ENCODE assay signal across 24 cellular contexts in genomic region chr2:96903318-96903717, GRCh38. TPM values are rescaled to one million over a fixed set of nuclear protein-coding genes. Genes with fewer than 3 reads are reported as not detected.
DNase-seq lines count a peak whose midpoint lies in the region; ATAC-seq and TF ChIP-seq lines count a peak whose summit lies in the region.
"Had no signal": no experiment of that assay in that cellular context is flagged by ENCODE, and none has a peak within 500 bp of the region (broad histone marks: within the 10 kb centered on the region; RNA-seq: fewer than 3 reads in every experiment).

No MANE protein-coding gene starts in this region.

- no peaks in the 10 kb centered on the region for H3K36me3 Mint-ChIP-seq in neural progenitor cell
- no peaks in the 10 kb centered on the region for H3K36me3 Mint-ChIP-seq in activated naive CD4-positive, alpha-beta T cell treated with anti-CD3 and anti-CD28 coated beads, Interleukin-2, amount 10 ng/mL, durations not matched to agents 7 days and 5 days
- H3K36me3 Mint-ChIP-seq: activated naive CD4-positive, alpha-beta T cell treated with anti-CD3 and anti-CD28 coated beads, Interleukin-2, amount 50 U/mL, for 72 hours; IgD-negative memory B cell; stimulated activated effector memory CD8-positive, alpha-beta T cell treated with anti-CD3 and anti-CD28 coated beads, Interleukin-12 subunit alpha, Interleukin-12 subunit beta, amount 100 ng/mL, for 72 hours had no signal

- TF ChIP-seq CTCF in SK-N-SH (IDR thresholded peaks at IDR 0.05) (no peak), ascending aorta (IDR thresholded peaks at IDR 0.05) (no peak), neural progenitor cell (IDR thresholded peaks at IDR 0.05) (no peak), lower leg skin (IDR thresholded peaks at IDR 0.05) (no peak)

- H3K4me1 Mint-ChIP-seq in neural progenitor cell = peaks cover 35% of the 10 kb centered on the region
- no peaks in the 10 kb centered on the region for H3K4me1 Mint-ChIP-seq in activated naive CD4-positive, alpha-beta T cell treated with anti-CD3 and anti-CD28 coated beads, Interleukin-2, amount 10 ng/mL, durations not matched to agents 7 days and 5 days

- H3K4me3 ChIP-seq in SK-N-SH (ENCODE audit: low read depth in 2 of 2, low read length in 1 of 2) (no peak overlapping the region), ascending aorta (no peak overlapping the region), neural progenitor cell (no peak overlapping the region), lower leg skin (ENCODE audit: low read depth, poor library complexity, severe bottlenecking) (no peak overlapping the region)
- H3K4me3 ChIP-seq: dorsolateral prefrontal cortex had no signal

- H2AFZ ChIP-seq in SK-N-SH (ENCODE audit: low read depth) = no peak overlapping the region
- H2AFZ ChIP-seq in neural progenitor cell (replicated peaks) = peak overlapping the region; percentile 57

- H3K27me3 Mint-ChIP-seq in neural progenitor cell (ENCODE audit: insufficient read depth, low read depth) = peaks cover 4% of the 10 kb centered on the region
- H3K27me3 Mint-ChIP-seq in activated naive CD4-positive, alpha-beta T cell treated with anti-CD3 and anti-CD28 coated beads, Interleukin-2, amount 10 ng/mL, durations not matched to agents 7 days and 5 days = peaks cover 28% of the 10 kb centered on the region
- H3K27me3 Mint-ChIP-seq: central memory CD8-positive, alpha-beta T cell; IgD-negative memory B cell had no signal

- H4K20me1 ChIP-seq in SK-N-SH (ENCODE audit: insufficient read depth) (no peaks in the 10 kb centered on the region), neural progenitor cell (ENCODE audit: low read depth) (no peaks in the 10 kb centered on the region)

- H3K27ac ChIP-seq in SK-N-SH (ENCODE audit: low read depth in 2 of 2, low read length in 1 of 2) = no peak overlapping the region
- H3K27ac ChIP-seq in ascending aorta = peak overlapping the region; percentile 55 to 98
- H3K27ac ChIP-seq in neural progenitor cell = peak overlapping the region; percentile 46

- POLR2A ChIA-PET in SK-N-SH (lab: Yijun Ruan, JAX) = no interaction called here

- WGBS in SK-N-SH (ENCODE audit: low lambda C conversion rate) = 79% methylated on average over 7 of the region's 7 CpGs
- WGBS in lower leg skin, 2 donors = 88 to 93% methylated on average over 6 to 7 of the region's 7 CpGs

- H3K79me2 ChIP-seq in SK-N-SH (ENCODE audit: insufficient read depth) (no peaks in the 10 kb centered on the region), neural progenitor cell (ENCODE audit: low read depth) (no peaks in the 10 kb centered on the region)

- H3K9ac ChIP-seq in SK-N-SH (no peak overlapping the region), neural progenitor cell (no peak overlapping the region)

- no peaks in the 10 kb centered on the region for H3K9me2 ChIP-seq in SK-N-SH

- H3K9me3 ChIP-seq in SK-N-SH (no peaks in the 10 kb centered on the region), ascending aorta (no peaks in the 10 kb centered on the region), neural progenitor cell (ENCODE audit: low read depth) (no peaks in the 10 kb centered on the region)

- CTCF ChIA-PET in SK-N-SH (lab: Yijun Ruan, JAX) = interaction anchor here (0.9 to 2.7 kb wide), 3 partner anchors 44 to 47 kb away, joined by 5 to 12 read pairs (median 6); partner anchors contain the start of gene ANKRD39
- CTCF ChIA-PET in activated naive CD4-positive, alpha-beta T cell treated with anti-CD3 and anti-CD28 coated beads, Interleukin-2, amount 10 ng/mL, durations not matched to agents 7 days and 5 days (lab: Charles Lee) = no interaction called here

- TF ChIP-seq RAD21 in SK-N-SH (IDR thresholded peaks at IDR 0.05; ENCODE audit: low read length) = no peak

- H3K4me1 ChIP-seq in SK-N-SH (ENCODE audit: control insufficient read depth in 1 of 2, insufficient read depth in 2 of 2, low read depth in 1 of 2, low read length in 1 of 2) (peaks cover 0 to 26% of the 10 kb centered on the region in 2 experiments; a peak in 1 of 4 replicates), ascending aorta (peaks cover 7 to 39% of the 10 kb centered on the region in 2 donors), neural progenitor cell (peaks cover 22% of the 10 kb centered on the region)

- intact Hi-C loops in ascending aorta (cut with DNase I) = no loop called here
- intact Hi-C loops in lower leg skin (cut with DNase I; ENCODE audit: low total_unique reads) = no loop called here

- no peak overlapping the region for H3K27ac Mint-ChIP-seq in neural progenitor cell
- no peak overlapping the region for H3K27ac Mint-ChIP-seq in activated naive CD4-positive, alpha-beta T cell treated with anti-CD3 and anti-CD28 coated beads, Interleukin-2, amount 10 ng/mL, durations not matched to agents 7 days and 5 days
- H3K27ac Mint-ChIP-seq: activated B cell treated with CpG ODN at 0.5 μM for 24 hours; activated naive CD4-positive, alpha-beta T cell treated with anti-CD3 and anti-CD28 coated beads, Interleukin-2, amount 50 U/mL, for 72 hours; IgD-negative memory B cell; stimulated activated effector memory CD8-positive, alpha-beta T cell treated with anti-CD3 and anti-CD28 coated beads, Interleukin-12 subunit alpha, Interleukin-12 subunit beta, amount 100 ng/mL, for 72 hours had no signal

- no peak overlapping the region for H3K4me2 ChIP-seq in SK-N-SH
- no peak overlapping the region for H3K4me2 ChIP-seq in neural progenitor cell

- H3K9me3 Mint-ChIP-seq in neural progenitor cell = no peaks in the 10 kb centered on the region
- no peaks in the 10 kb centered on the region for H3K9me3 Mint-ChIP-seq in activated naive CD4-positive, alpha-beta T cell treated with anti-CD3 and anti-CD28 coated beads, Interleukin-2, amount 10 ng/mL, durations not matched to agents 7 days and 5 days
- H3K9me3 Mint-ChIP-seq: activated B cell treated with CpG ODN at 0.5 μM for 24 hours; activated naive CD4-positive, alpha-beta T cell treated with anti-CD3 and anti-CD28 coated beads, Interleukin-2, amount 50 U/mL, for 72 hours; central memory CD8-positive, alpha-beta T cell; IgD-negative memory B cell; stimulated activated effector memory CD8-positive, alpha-beta T cell treated with anti-CD3 and anti-CD28 coated beads, Interleukin-12 subunit alpha, Interleukin-12 subunit beta, amount 100 ng/mL, for 72 hours had no signal

- TF ChIP-seq POLR2A in lower leg skin (IDR thresholded peaks at IDR 0.05) = no peak

- peak; percentile 54 for DNase-seq in SK-N-SH
- no peak for DNase-seq in ascending aorta (ENCODE audit: low spot score in 2 of 2)
- no peak for DNase-seq in neural progenitor cell (ENCODE audit: low spot score)
- DNase-seq in lower leg skin (ENCODE audit: low spot score in 2 of 2) = no peak
- DNase-seq in SIG-M5 (lab: John Stamatoyannopoulos, UW) = no peak
- no peak for DNase-seq in stimulated activated naive CD4-positive, alpha-beta T cell (lab: John Stamatoyannopoulos, UW)
- DNase-seq in activated naive CD4-positive, alpha-beta T cell treated with anti-CD3 and anti-CD28 coated beads, Interleukin-2, amount 10 ng/mL, durations not matched to agents 7 days and 5 days = no peak
- DNase-seq: activated B cell treated with CpG ODN at 0.5 μM for 24 hours, AML-193, aorta, COR-L47, DMS79 treated with DMSO at 0.1 percent for 48 hours, dorsolateral prefrontal cortex, kidney glomerular epithelial cell, mammary epithelial cell, NCI-H1105 treated with DMSO at 0.1 percent for 48 hours, NCI-H2029 treated with DMSO at 0.1 percent for 48 hours, NCI-H2227 treated with DMSO at 0.1 percent for 48 hours, NCI-H774 had no signal

- H3K4me3 Mint-ChIP-seq in neural progenitor cell = no peak overlapping the region
- H3K4me3 Mint-ChIP-seq in activated naive CD4-positive, alpha-beta T cell treated with anti-CD3 and anti-CD28 coated beads, Interleukin-2, amount 10 ng/mL, durations not matched to agents 7 days and 5 days = no peak overlapping the region
- H3K4me3 Mint-ChIP-seq: activated B cell treated with CpG ODN at 0.5 μM for 24 hours; central memory CD8-positive, alpha-beta T cell; stimulated activated effector memory CD8-positive, alpha-beta T cell treated with anti-CD3 and anti-CD28 coated beads, Interleukin-12 subunit alpha, Interleukin-12 subunit beta, amount 100 ng/mL, for 72 hours had no signal

- TF ChIP-seq EP300 in SK-N-SH (IDR thresholded peaks at IDR 0.05; ENCODE audit: borderline replicate concordance in 1 of 2, low read depth in 1 of 2, low read length in 1 of 2) = no peak

- H3K36me3 ChIP-seq in SK-N-SH (replicated peaks in 1 of 2; ENCODE audit: control insufficient read depth in 1 of 2, insufficient read depth in 2 of 2, low read length in 1 of 2) = no peaks in the 10 kb centered on the region
- H3K36me3 ChIP-seq in ascending aorta = no peaks in the 10 kb centered on the region
- no peaks in the 10 kb centered on the region for H3K36me3 ChIP-seq in neural progenitor cell

- no peaks in the 10 kb centered on the region for H3F3A ChIP-seq in SK-N-SH (replicated peaks; ENCODE audit: insufficient read depth)
- H3F3A ChIP-seq in neural progenitor cell (ENCODE audit: low read depth) = peaks cover 38% of the 10 kb centered on the region

- H3K27me3 ChIP-seq in SK-N-SH (ENCODE audit: insufficient read depth) (no peaks in the 10 kb centered on the region), ascending aorta (no peaks in the 10 kb centered on the region), neural progenitor cell (no peaks in the 10 kb centered on the region)
- H3K27me3 ChIP-seq: dorsolateral prefrontal cortex had no signal

- no peak; the same call in 2 of the 3 replicates for ATAC-seq in SK-N-SH treated with all-trans-retinoic acid at 6 μM for 48 hours
- ATAC-seq: activated naive CD4-positive, alpha-beta T cell treated with anti-CD3 and anti-CD28 coated beads, Interleukin-2, amount 50 U/mL, for 72 hours; stimulated activated effector memory CD8-positive, alpha-beta T cell treated with anti-CD3 and anti-CD28 coated beads, Interleukin-12 subunit alpha, Interleukin-12 subunit beta, amount 100 ng/mL, for 72 hours had no signal

RNA-seq across cellular contexts. Expression of gene SEMA4C, which starts 33.4 kb away (rescaled TPM):
- polyA plus RNA-seq in SK-N-SH (2012; rRNA removed) = 34.8 and 40.9 TPM in 2 replicates
- 13.7 and 21.8 TPM in 2 replicates for polyA plus RNA-seq in SK-N-SH (2012; cell fraction: cytosol; rRNA removed)
- 70.5 and 71.1 TPM in 2 replicates for polyA plus RNA-seq in SK-N-SH (2012; cell fraction: nucleus; rRNA removed)
- total RNA-seq in ascending aorta (56.9 TPM), neural progenitor cell (ENCODE audit: low replicate concordance) (39.1 and 103 TPM in 2 replicates), lower leg skin (10 to 100 TPM; 23.5 to 42.7 (median 30.2) TPM)

RNA-seq across cellular contexts. Expression of gene ANKRD39, which starts 45.5 kb away (rescaled TPM):
- 11.8 and 13.4 TPM in 2 replicates for polyA plus RNA-seq in SK-N-SH (2012; rRNA removed)
- 7.2 and 10.5 TPM in 2 replicates for polyA plus RNA-seq in SK-N-SH (2012; cell fraction: cytosol; rRNA removed)
- 18.7 and 27.3 TPM in 2 replicates for polyA plus RNA-seq in SK-N-SH (2012; cell fraction: nucleus; rRNA removed)
- total RNA-seq in ascending aorta (2.3 TPM), neural progenitor cell (ENCODE audit: low replicate concordance) (4.0 and 17.3 TPM in 2 replicates), lower leg skin (10 to 100 TPM in 3 of 4 donors, 1 to 10 TPM in 1; 7.6 to 15.3 (median 14.4) TPM)

RNA-seq across cellular contexts. Expression of gene ANKRD23, which starts 59.5 kb away (rescaled TPM):
- polyA plus RNA-seq in SK-N-SH (2012; rRNA removed) = 3.1 and 3.8 TPM in 2 replicates
- polyA plus RNA-seq in SK-N-SH (2012; cell fraction: cytosol; rRNA removed) = 0.62 and 1.2 TPM in 2 replicates
- polyA plus RNA-seq in SK-N-SH (2012; cell fraction: nucleus; rRNA removed) = 20.3 and 22.2 TPM in 2 replicates
- total RNA-seq in ascending aorta = 4.0 TPM
- 10.8 and 11.4 TPM in 2 replicates for total RNA-seq in neural progenitor cell (ENCODE audit: low replicate concordance)
- total RNA-seq in lower leg skin = 10 to 100 TPM in 1 of 4 donors, 1 to 10 TPM in 3; 4.9 to 12.4 (median 8.8) TPM

Comparison
In these comparisons a context has a peak if more than half of its experiments do, and no peak if none do; other contexts are left out.
1. H3K27ac ChIP-seq: peak in ascending aorta (2 of 2) and neural progenitor cell (single experiment); none in SK-N-SH (0 of 2).